ENCODE assay signal across 27 cellular contexts in the genomic region with DNA sequence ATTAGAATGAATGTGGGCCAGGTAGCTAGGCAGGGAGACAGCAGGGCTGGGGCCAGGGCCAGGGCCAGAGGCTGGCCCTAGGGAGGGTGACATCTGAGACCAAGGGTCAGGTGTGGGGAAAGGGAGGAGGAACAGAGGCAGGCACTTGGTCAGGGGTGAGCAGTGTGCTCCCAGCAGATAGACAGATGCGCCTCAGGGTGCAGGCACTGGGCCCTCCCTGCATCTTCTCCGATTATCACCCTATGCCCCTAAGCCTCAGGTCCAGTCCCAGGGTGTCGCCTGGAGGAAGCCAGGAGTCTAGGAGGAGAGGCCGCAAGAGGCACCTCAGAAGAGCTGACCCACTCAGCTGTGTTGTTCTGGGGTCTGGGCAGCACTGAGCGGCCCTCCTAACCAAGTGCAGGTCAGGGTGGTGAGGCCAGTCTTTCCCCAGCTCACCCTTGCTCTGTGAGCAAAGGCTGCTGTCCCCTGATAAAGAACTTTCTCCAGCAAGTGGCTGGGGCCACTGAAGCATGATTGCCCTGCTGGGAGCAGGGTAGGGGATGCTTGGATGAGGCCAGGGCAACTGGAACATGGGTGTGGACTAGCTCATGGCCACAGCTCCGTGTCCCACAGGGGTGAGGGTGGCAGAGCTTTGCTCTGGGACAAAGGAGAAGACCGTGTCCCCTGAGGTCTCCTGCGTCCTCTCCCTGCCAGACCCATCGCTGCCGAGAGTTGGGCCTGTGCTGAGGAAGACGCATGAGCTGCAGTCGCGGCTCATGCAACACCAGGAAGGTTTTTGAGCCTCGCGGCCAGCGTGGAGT. TPM values are rescaled to one million over a fixed set of nuclear protein-coding genes. Genes with fewer than 3 reads are reported as not detected.
A peak's percentile ranks its signal among the peaks of the same experiment; 100 is the strongest.
DNase-seq lines count a peak whose midpoint lies in the region; ATAC-seq, FAIRE-seq and TF ChIP-seq lines count a peak whose summit lies in the region.
"Had no signal": no experiment of that assay in that cellular context is flagged by ENCODE, and none has a peak within 500 bp of the region (broad histone marks: within the 10 kb centered on the region; RNA-seq: fewer than 3 reads in every experiment).

No MANE protein-coding gene starts in this region.

- H3K9me3 ChIP-seq in neuronal stem cell (replicated peaks in 1 of 2; ENCODE audit: control insufficient read depth in 2 of 2, insufficient read depth in 1 of 2, low read depth in 1 of 2, low read length in 2 of 2) (peaks cover 4 to 7% of the 10 kb centered on the region in 2 donors), upper lobe of right lung (no peaks in the 10 kb centered on the region), left ventricle myocardium inferior (replicated peaks) (peaks cover 18% of the 10 kb centered on the region)
- peaks cover 0 to 17% (median 0%) of the 10 kb centered on the region in 3 experiments for H3K9me3 ChIP-seq in naive thymus-derived CD4-positive, alpha-beta T cell (ENCODE audit: control insufficient read depth in 2 of 3, low read length in 3 of 3)
- H3K9me3 ChIP-seq: A549, BE2C had no signal

- H3K4me3 ChIP-seq in bronchial epithelial cell (ENCODE audit: low read depth, low read length), result no peak overlapping the region
- no peak overlapping the region for H3K4me3 ChIP-seq in neuronal stem cell (ENCODE audit: low read length in 2 of 2)
- no peak overlapping the region for H3K4me3 ChIP-seq in upper lobe of right lung
- no peak overlapping the region for H3K4me3 ChIP-seq in naive thymus-derived CD4-positive, alpha-beta T cell (ENCODE audit: low read length)
- no peak overlapping the region for H3K4me3 ChIP-seq in left ventricle myocardium inferior
- H3K4me3 ChIP-seq: A549; BLaER1 treated with 17β-estradiol and CSF1 and Interleukin-3, amounts not matched to agents 10 nM and 100 nM; GM23338 had no signal

- DNase-seq in bronchial epithelial cell (ENCODE audit: low read depth), result no peak
- DNase-seq in neuronal stem cell (ENCODE audit: low spot score), result no peak
- DNase-seq in upper lobe of right lung, result peak; percentile 46
- DNase-seq in naive thymus-derived CD4-positive, alpha-beta T cell, result no peak
- DNase-seq in activated T-helper 2 cell treated with anti-CD3 and anti-CD28 coated beads, Interferon-gamma antibody, Interleukin-2, Interleukin-4, amounts not matched to agents 10 μg/mL and 5 μg/mL and 100 μg/mL, durations not matched to agents 14 hours and 24 hours and 36 hours (ENCODE audit: low spot score), result no peak
- no peak for DNase-seq in left ventricle myocardium inferior
- DNase-seq: 8988T; ACHN; AML-193; BE2C; Calu3; CD4-positive, alpha-beta T cell; CD8-positive, alpha-beta memory T cell; COR-L47; DMS53; DMS79 treated with DMSO at 0.1 percent for 48 hours; GF-D8; HCEC 1CT had no signal

- H3K27ac Mint-ChIP-seq in naive thymus-derived CD4-positive, alpha-beta T cell, result no peak overlapping the region
- H3K27ac Mint-ChIP-seq in activated T-helper 2 cell treated with anti-CD3 and anti-CD28 coated beads, Interferon-gamma antibody, Interleukin-2, Interleukin-4, amounts not matched to agents 10 μg/mL and 5 μg/mL and 100 μg/mL, durations not matched to agents 14 hours and 24 hours and 36 hours, result no peak overlapping the region
- H3K27ac Mint-ChIP-seq: CD14-positive monocyte; CD4-positive, alpha-beta T cell; CD8-positive, alpha-beta memory T cell; GM23338 had no signal

- peak overlapping the region in 1 of 10 donors; percentile 20 for H3K4me3 Mint-ChIP-seq in naive thymus-derived CD4-positive, alpha-beta T cell
- no peak overlapping the region for H3K4me3 Mint-ChIP-seq in activated T-helper 2 cell treated with anti-CD3 and anti-CD28 coated beads, Interferon-gamma antibody, Interleukin-2, Interleukin-4, amounts not matched to agents 10 μg/mL and 5 μg/mL and 100 μg/mL, durations not matched to agents 14 hours and 24 hours and 36 hours (ENCODE audit: low read depth)
- H3K4me3 Mint-ChIP-seq: CD4-positive, alpha-beta T cell had no signal

- no peak for ATAC-seq in upper lobe of right lung
- ATAC-seq in naive thymus-derived CD4-positive, alpha-beta T cell, result no peak
- ATAC-seq: A549, GM23338 had no signal

- no CpG with 5 or more reads among the region's 16 CpGs for WGBS in neuronal stem cell (ENCODE audit: extremely low coverage in 2 of 2, insufficient read length in 2 of 2, insufficient replicate concordance in 1 of 2), 2 donors

- H3K9me3 Mint-ChIP-seq in naive thymus-derived CD4-positive, alpha-beta T cell, result peaks cover 0 to 22% (median 11%) of the 10 kb centered on the region in 11 donors
- no peaks in the 10 kb centered on the region for H3K9me3 Mint-ChIP-seq in activated T-helper 2 cell treated with anti-CD3 and anti-CD28 coated beads, Interferon-gamma antibody, Interleukin-2, Interleukin-4, amounts not matched to agents 10 μg/mL and 5 μg/mL and 100 μg/mL, durations not matched to agents 14 hours and 24 hours and 36 hours
- H3K9me3 Mint-ChIP-seq: CD4-positive, alpha-beta T cell; GM23338 had no signal

- H2AK5ac ChIP-seq in neuronal stem cell (ENCODE audit: low read depth, low read length), result peak overlapping the region; percentile 18

- H3K23ac ChIP-seq in neuronal stem cell (ENCODE audit: low read depth, low read length, poor library complexity), result peak overlapping the region; percentile 39

- peak overlapping the region; percentile 100 for H3K27ac ChIP-seq in VCaP
- H3K27ac ChIP-seq in neuronal stem cell (replicated peaks; ENCODE audit: low read length), result no peak overlapping the region
- no peak overlapping the region for H3K27ac ChIP-seq in upper lobe of right lung
- H3K27ac ChIP-seq in naive thymus-derived CD4-positive, alpha-beta T cell (ENCODE audit: low read depth, low read length), result no peak overlapping the region
- no peak overlapping the region for H3K27ac ChIP-seq in left ventricle myocardium inferior (replicated peaks)
- H3K27ac ChIP-seq: A549; BLaER1 treated with 17β-estradiol and CSF1 and Interleukin-3, amounts not matched to agents 10 nM and 100 nM had no signal

- CTCF ChIA-PET in naive thymus-derived CD4-positive, alpha-beta T cell (lab: Charles Lee), result no interaction called here

- H2AFZ ChIP-seq in neuronal stem cell (ENCODE audit: low read length), result no peak overlapping the region
- H2AFZ ChIP-seq: GM23338 had no signal

- H2BK15ac ChIP-seq in neuronal stem cell (ENCODE audit: low read length), result peak overlapping the region; percentile 8

- no peak overlapping the region for H3K4me2 ChIP-seq in neuronal stem cell (ENCODE audit: insufficient read depth, low read length, poor library complexity, severe bottlenecking)
- H3K4me2 ChIP-seq: A549; BLaER1 treated with 17β-estradiol and CSF1 and Interleukin-3, amounts not matched to agents 10 nM and 100 nM; GM23338 had no signal

- H3K18ac ChIP-seq in neuronal stem cell (ENCODE audit: low read length), result peak overlapping the region; percentile 17

- intact Hi-C loops in upper lobe of right lung (cut with DNase I), result no loop called here
- intact Hi-C loops in naive thymus-derived CD4-positive, alpha-beta T cell (cut with micrococcal nuclease), result no loop called here
- intact Hi-C loops in activated T-helper 2 cell treated with anti-CD3 and anti-CD28 coated beads, Interferon-gamma antibody, Interleukin-2, Interleukin-4, amounts not matched to agents 10 μg/mL and 5 μg/mL and 100 μg/mL, durations not matched to agents 14 hours and 24 hours and 36 hours (cut with micrococcal nuclease), result no loop called here
- intact Hi-C loops in left ventricle myocardium inferior (cut with micrococcal nuclease), result no loop called here

- POLR2A ChIA-PET in naive thymus-derived CD4-positive, alpha-beta T cell (lab: Charles Lee), result no interaction called here

- H3K4me1 ChIP-seq in neuronal stem cell (ENCODE audit: control insufficient read depth in 2 of 2, insufficient read depth in 1 of 2, low read depth in 1 of 2, low read length in 2 of 2) (peaks cover 0 to 12% of the 10 kb centered on the region in 2 donors), upper lobe of right lung (no peaks in the 10 kb centered on the region), left ventricle myocardium inferior (peaks cover 11% of the 10 kb centered on the region)
- H3K4me1 ChIP-seq in naive thymus-derived CD4-positive, alpha-beta T cell (ENCODE audit: control insufficient read depth in 2 of 2, insufficient read depth in 2 of 2, low read length in 2 of 2), result no peaks in the 10 kb centered on the region
- H3K4me1 ChIP-seq: BE2C had no signal

- H3K79me1 ChIP-seq in neuronal stem cell (ENCODE audit: low read depth, low read length), result peaks cover 7% of the 10 kb centered on the region

- H2BK12ac ChIP-seq in neuronal stem cell (ENCODE audit: low read length), result no peak overlapping the region

- H3K36me3 Mint-ChIP-seq in naive thymus-derived CD4-positive, alpha-beta T cell, result peaks cover 0 to 3% (median 0%) of the 10 kb centered on the region in 5 donors
- no peaks in the 10 kb centered on the region for H3K36me3 Mint-ChIP-seq in activated T-helper 2 cell treated with anti-CD3 and anti-CD28 coated beads, Interferon-gamma antibody, Interleukin-2, Interleukin-4, amounts not matched to agents 10 μg/mL and 5 μg/mL and 100 μg/mL, durations not matched to agents 14 hours and 24 hours and 36 hours (ENCODE audit: low read depth)
- H3K36me3 Mint-ChIP-seq: CD8-positive, alpha-beta memory T cell had no signal

- H3K36me3 ChIP-seq in bronchial epithelial cell (ENCODE audit: control insufficient read depth, insufficient read depth, low read length) (no peaks in the 10 kb centered on the region), neuronal stem cell (replicated peaks in 1 of 2; ENCODE audit: control insufficient read depth in 2 of 2, insufficient read depth in 2 of 2, low read length in 2 of 2) (peaks cover 0 to 2% of the 10 kb centered on the region in 2 donors), upper lobe of right lung (no peaks in the 10 kb centered on the region), left ventricle myocardium inferior (no peaks in the 10 kb centered on the region)
- H3K36me3 ChIP-seq in naive thymus-derived CD4-positive, alpha-beta T cell (ENCODE audit: control insufficient read depth in 2 of 3, insufficient read depth in 3 of 3, low read length in 3 of 3), result no peaks in the 10 kb centered on the region
- H3K36me3 ChIP-seq: BE2C; BLaER1 treated with 17β-estradiol and CSF1 and Interleukin-3, amounts not matched to agents 10 nM and 100 nM had no signal

- peak overlapping the region; percentile 39 for H4K91ac ChIP-seq in neuronal stem cell (ENCODE audit: low read depth, low read length, poor library complexity)

- peak; percentile 62 for FAIRE-seq in bronchial epithelial cell (lab: Jason Lieb, UNC)
- FAIRE-seq: A549, GM12891, GM18507, H54 had no signal

- H3K27me3 ChIP-seq in bronchial epithelial cell (ENCODE audit: control insufficient read depth, insufficient read depth, low read length) (peaks cover 9% of the 10 kb centered on the region), neuronal stem cell (ENCODE audit: control insufficient read depth in 3 of 3, insufficient read depth in 3 of 3, low read depth in 1 of 3, low read length in 3 of 3) (peaks cover 0 to 28% (median 20%) of the 10 kb centered on the region in 3 experiments), upper lobe of right lung (peaks cover 20% of the 10 kb centered on the region), left ventricle myocardium inferior (ENCODE audit: low read depth) (peaks cover 66% of the 10 kb centered on the region)
- H3K27me3 ChIP-seq in naive thymus-derived CD4-positive, alpha-beta T cell (ENCODE audit: control insufficient read depth in 2 of 2, insufficient read depth in 2 of 2, low read length in 2 of 2), result peaks cover 0 to 7% of the 10 kb centered on the region in 2 donors

- no peak overlapping the region for H2BK5ac ChIP-seq in neuronal stem cell (ENCODE audit: low read length)

- peaks cover 5 to 14% (median 9%) of the 10 kb centered on the region in 7 donors for H3K4me1 Mint-ChIP-seq in naive thymus-derived CD4-positive, alpha-beta T cell
- peaks cover 2% of the 10 kb centered on the region for H3K4me1 Mint-ChIP-seq in activated T-helper 2 cell treated with anti-CD3 and anti-CD28 coated beads, Interferon-gamma antibody, Interleukin-2, Interleukin-4, amounts not matched to agents 10 μg/mL and 5 μg/mL and 100 μg/mL, durations not matched to agents 14 hours and 24 hours and 36 hours (ENCODE audit: low read depth)

- no peak overlapping the region for H3K14ac ChIP-seq in neuronal stem cell (ENCODE audit: low read length)

- H3K27me3 Mint-ChIP-seq in naive thymus-derived CD4-positive, alpha-beta T cell, result peaks cover 30 to 43% (median 38%) of the 10 kb centered on the region in 5 donors
- peaks cover 23% of the 10 kb centered on the region for H3K27me3 Mint-ChIP-seq in activated T-helper 2 cell treated with anti-CD3 and anti-CD28 coated beads, Interferon-gamma antibody, Interleukin-2, Interleukin-4, amounts not matched to agents 10 μg/mL and 5 μg/mL and 100 μg/mL, durations not matched to agents 14 hours and 24 hours and 36 hours (ENCODE audit: low read depth)

- H3K9ac ChIP-seq in neuronal stem cell (ENCODE audit: low read depth, low read length, poor library complexity), result peak overlapping the region; percentile 74
- H3K9ac ChIP-seq: BLaER1 treated with 17β-estradiol and CSF1 and Interleukin-3, amounts not matched to agents 10 nM and 100 nM had no signal

- no peak overlapping the region for H2BK120ac ChIP-seq in neuronal stem cell (ENCODE audit: low read depth, low read length)

- no peak overlapping the region for H4K8ac ChIP-seq in neuronal stem cell (ENCODE audit: low read depth, low read length)

- H3K4ac ChIP-seq in neuronal stem cell (ENCODE audit: low read length), result no peak overlapping the region

- TF ChIP-seq CTCF in VCaP (conservative IDR thresholded peaks at IDR 0.05) (no peak), bronchial epithelial cell (IDR thresholded peaks at IDR 0.05; ENCODE audit: insufficient read depth, low read length, severe bottlenecking) (no peak), upper lobe of right lung (IDR thresholded peaks at IDR 0.05) (no peak), left ventricle myocardium inferior (IDR thresholded peaks at IDR 0.05; ENCODE audit: borderline replicate concordance) (no peak)

RNA-seq across cellular contexts. Expression of gene RASGEF1C, which starts 2.1 kb away (rescaled TPM):
- total RNA-seq in bronchial epithelial cell (under 0.01 TPM in 1 of 2 replicates, not detected in the other), upper lobe of right lung (not detected), left ventricle myocardium inferior (0.27 TPM)
- 1.6 TPM for polyA plus RNA-seq in neuronal stem cell (2013, experiment 1 of 2)
- 1.2 TPM for polyA plus RNA-seq in neuronal stem cell (2013, experiment 2 of 2)
- total RNA-seq in naive thymus-derived CD4-positive, alpha-beta T cell, result not detected
- polyA plus RNA-seq in naive thymus-derived CD4-positive, alpha-beta T cell, result not detected
- total RNA-seq in activated T-helper 2 cell treated with anti-CD3 and anti-CD28 coated beads, Interferon-gamma antibody, Interleukin-2, Interleukin-4, amounts not matched to agents 10 μg/mL and 5 μg/mL and 100 μg/mL, durations not matched to agents 14 hours and 24 hours and 36 hours, result not detected in 2 replicates
- total RNA-seq: Calu3; CD4-positive, alpha-beta T cell; CD8-positive, alpha-beta memory T cell; G401 had no signal
- polyA plus RNA-seq: CD14-positive monocyte; CD8-positive, alpha-beta memory T cell had no signal
